Comparison of ENCODE assay signal across 22 cellular contexts in the genomic region with DNA sequence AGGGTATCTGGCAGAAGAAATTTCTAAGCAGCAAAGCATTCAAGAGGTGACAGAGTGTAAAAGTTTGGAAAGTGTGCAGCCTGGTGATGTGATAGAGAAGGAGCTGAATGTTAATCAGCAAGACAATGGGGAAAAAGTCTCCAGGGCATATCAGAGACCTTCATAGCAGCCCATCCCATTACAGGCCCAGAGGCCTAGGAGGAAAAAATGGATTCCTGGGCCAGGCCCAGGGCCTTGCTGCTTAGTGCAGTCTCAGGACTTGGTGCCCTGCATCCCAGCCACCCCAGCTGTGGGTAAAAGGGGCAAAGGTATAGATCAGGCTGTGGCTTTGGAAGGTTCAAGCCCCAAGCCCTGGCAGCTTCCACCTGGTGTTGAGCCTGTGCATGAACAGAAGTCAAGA. TPM values are rescaled to one million over a fixed set of nuclear protein-coding genes. Genes with fewer than 3 reads are reported as not detected.
A peak's percentile ranks its signal among the peaks of the same experiment; 100 is the strongest.
DNase-seq lines count a peak whose midpoint lies in the region; ATAC-seq and TF ChIP-seq lines count a peak whose summit lies in the region.
"Had no signal": no experiment of that assay in that cellular context is flagged by ENCODE, and none has a peak within 500 bp of the region (broad histone marks: within the 10 kb centered on the region; RNA-seq: fewer than 3 reads in every experiment).

No MANE protein-coding gene starts in this region.

- no peak for TF ChIP-seq CTCF in hepatocyte (IDR thresholded peaks at IDR 0.05; ENCODE audit: poor library complexity)

- peaks cover 14% of the 10 kb centered on the region for H3K4me1 Mint-ChIP-seq in activated CD4-positive, alpha-beta T cell treated with anti-CD3 and anti-CD28 coated beads, Interleukin-2, amount 10 ng/mL, durations not matched to agents 24 days and 14 days
- peaks cover 40% of the 10 kb centered on the region for H3K4me1 Mint-ChIP-seq in activated CD4-positive, alpha-beta T cell treated with anti-CD3 and anti-CD28 coated beads for 36 hours
- peaks cover 53% of the 10 kb centered on the region for H3K4me1 Mint-ChIP-seq in activated naive CD8-positive, alpha-beta T cell (ENCODE audit: low read depth)
- H3K4me1 Mint-ChIP-seq in activated naive CD8-positive, alpha-beta T cell treated with anti-CD3 and anti-CD28 coated beads, Interleukin-2, amount 50 U/mL, for 24 hours = peaks cover 52% of the 10 kb centered on the region
- H3K4me1 Mint-ChIP-seq in effector memory CD8-positive, alpha-beta T cell (ENCODE audit: low read depth in 2 of 2) = peaks cover 22 to 27% of the 10 kb centered on the region in 2 donors

- peak overlapping the region; percentile 10 for H3K27ac Mint-ChIP-seq in activated CD4-positive, alpha-beta T cell treated with anti-CD3 and anti-CD28 coated beads, Interleukin-2, amount 10 ng/mL, durations not matched to agents 24 days and 14 days
- no peak overlapping the region for H3K27ac Mint-ChIP-seq in activated CD4-positive, alpha-beta T cell treated with anti-CD3 and anti-CD28 coated beads for 36 hours
- H3K27ac Mint-ChIP-seq in activated naive CD8-positive, alpha-beta T cell = peak overlapping the region; percentile 19
- H3K27ac Mint-ChIP-seq in activated naive CD8-positive, alpha-beta T cell treated with anti-CD3 and anti-CD28 coated beads, Interleukin-2, amount 50 U/mL, for 24 hours = no peak overlapping the region
- H3K27ac Mint-ChIP-seq in effector memory CD8-positive, alpha-beta T cell = peak overlapping the region; percentile 7 to 8
- H3K27ac Mint-ChIP-seq: CD14-positive monocyte; CD4-positive, alpha-beta T cell had no signal

- no peak overlapping the region for H3K4me3 ChIP-seq in hepatocyte
- H3K4me3 ChIP-seq: GM12878, HAP-1 had no signal

- H3K9me3 Mint-ChIP-seq in activated CD4-positive, alpha-beta T cell treated with anti-CD3 and anti-CD28 coated beads, Interleukin-2, amount 10 ng/mL, durations not matched to agents 24 days and 14 days = peaks cover 38% of the 10 kb centered on the region
- peaks cover 29% of the 10 kb centered on the region for H3K9me3 Mint-ChIP-seq in activated CD4-positive, alpha-beta T cell treated with anti-CD3 and anti-CD28 coated beads for 36 hours (ENCODE audit: low read depth)
- peaks cover 8% of the 10 kb centered on the region for H3K9me3 Mint-ChIP-seq in activated naive CD8-positive, alpha-beta T cell (ENCODE audit: low read depth)
- H3K9me3 Mint-ChIP-seq in activated naive CD8-positive, alpha-beta T cell treated with anti-CD3 and anti-CD28 coated beads, Interleukin-2, amount 50 U/mL, for 24 hours = peaks cover 27% of the 10 kb centered on the region
- H3K9me3 Mint-ChIP-seq in effector memory CD8-positive, alpha-beta T cell = peaks cover 5 to 9% of the 10 kb centered on the region in 2 donors

- no peaks in the 10 kb centered on the region for H3K79me2 ChIP-seq in hepatocyte

- POLR2A ChIA-PET in activated CD4-positive, alpha-beta T cell treated with anti-CD3 and anti-CD28 coated beads for 36 hours (lab: Charles Lee) = no interaction called here

- no peaks in the 10 kb centered on the region for H4K20me1 ChIP-seq in hepatocyte (ENCODE audit: insufficient read depth, poor library complexity, severe bottlenecking)
- H4K20me1 ChIP-seq: BLaER1 treated with 17β-estradiol and CSF1 and Interleukin-3, amounts not matched to agents 10 nM and 100 nM had no signal

- H3K9me3 ChIP-seq in hepatocyte (ENCODE audit: low read depth) = no peaks in the 10 kb centered on the region
- H3K9me3 ChIP-seq: BE2C, HAP-1 had no signal

- CTCF ChIA-PET in activated CD4-positive, alpha-beta T cell treated with anti-CD3 and anti-CD28 coated beads for 36 hours (lab: Charles Lee) = interaction anchor here (0.5 kb wide), 1 partner anchor 94 kb away, joined by 3 read pairs; no protein-coding TSS in a partner anchor

- DNase-seq in activated CD4-positive, alpha-beta T cell treated with anti-CD3 and anti-CD28 coated beads, Interleukin-2, amount 10 ng/mL, durations not matched to agents 24 days and 14 days = no peak
- no peak for DNase-seq in activated CD4-positive, alpha-beta T cell treated with anti-CD3 and anti-CD28 coated beads for 36 hours
- no peak for DNase-seq in activated naive CD8-positive, alpha-beta T cell treated with anti-CD3 and anti-CD28 coated beads, Interleukin-2, amount 50 U/mL, for 24 hours
- DNase-seq in effector memory CD8-positive, alpha-beta T cell = no peak
- DNase-seq in hepatocyte (ENCODE audit: low spot score) (no peak), cerebellar nuclear complex (lab: John Stamatoyannopoulos, UW) (no peak)
- DNase-seq: ACHN; AML-193; BE2C; CD4-positive, alpha-beta T cell; CD8-positive, alpha-beta memory T cell; DMS 273 treated with DMSO at 0.1 percent for 48 hours; DMS79; EL; GDM1; GOT3 had no signal

- H3K36me3 ChIP-seq in hepatocyte (replicated peaks; ENCODE audit: insufficient read depth, low read depth) = no peaks in the 10 kb centered on the region
- H3K36me3 ChIP-seq: BE2C, HAP-1 had no signal

- intact Hi-C loops in activated CD4-positive, alpha-beta T cell treated with anti-CD3 and anti-CD28 coated beads, Interleukin-2, amount 10 ng/mL, durations not matched to agents 24 days and 14 days (cut with micrococcal nuclease) = no loop called here
- intact Hi-C loops in activated CD4-positive, alpha-beta T cell treated with anti-CD3 and anti-CD28 coated beads for 36 hours (cut with DNase I, micrococcal nuclease) = no loop called here

- no peak overlapping the region for H2AFZ ChIP-seq in hepatocyte

- H3K9me2 ChIP-seq in hepatocyte (replicated peaks; ENCODE audit: insufficient read depth) = no peaks in the 10 kb centered on the region

- H3K4me3 Mint-ChIP-seq in activated CD4-positive, alpha-beta T cell treated with anti-CD3 and anti-CD28 coated beads, Interleukin-2, amount 10 ng/mL, durations not matched to agents 24 days and 14 days = no peak overlapping the region
- H3K4me3 Mint-ChIP-seq in activated CD4-positive, alpha-beta T cell treated with anti-CD3 and anti-CD28 coated beads for 36 hours = no peak overlapping the region
- H3K4me3 Mint-ChIP-seq in activated naive CD8-positive, alpha-beta T cell = no peak overlapping the region
- H3K4me3 Mint-ChIP-seq in activated naive CD8-positive, alpha-beta T cell treated with anti-CD3 and anti-CD28 coated beads, Interleukin-2, amount 50 U/mL, for 24 hours = no peak overlapping the region
- no peak overlapping the region for H3K4me3 Mint-ChIP-seq in effector memory CD8-positive, alpha-beta T cell
- H3K4me3 Mint-ChIP-seq: CD14-positive monocyte; CD4-positive, alpha-beta T cell had no signal

- H3K27me3 ChIP-seq in hepatocyte = no peaks in the 10 kb centered on the region
- H3K27me3 ChIP-seq: BE2C had no signal

- H3K27ac ChIP-seq in hepatocyte = no peak overlapping the region
- H3K27ac ChIP-seq: 22Rv1; BLaER1 treated with 17β-estradiol and CSF1 and Interleukin-3, amounts not matched to agents 10 nM and 100 nM had no signal

- H3K4me1 ChIP-seq in hepatocyte (ENCODE audit: insufficient read depth) = peaks cover 4% of the 10 kb centered on the region
- H3K4me1 ChIP-seq: BE2C, HAP-1 had no signal

- ATAC-seq in activated CD4-positive, alpha-beta T cell treated with anti-CD3 and anti-CD28 coated beads for 36 hours = no peak
- ATAC-seq in activated naive CD8-positive, alpha-beta T cell treated with anti-CD3 and anti-CD28 coated beads, Interleukin-2, amount 50 U/mL, for 24 hours = no peak
- ATAC-seq in effector memory CD8-positive, alpha-beta T cell (replicated peaks) = no peak
- ATAC-seq: GM12878 had no signal

- no peak overlapping the region for H3K4me2 ChIP-seq in hepatocyte
- H3K4me2 ChIP-seq: BLaER1 treated with 17β-estradiol and CSF1 and Interleukin-3, amounts not matched to agents 10 nM and 100 nM had no signal

- H3K36me3 Mint-ChIP-seq in activated CD4-positive, alpha-beta T cell treated with anti-CD3 and anti-CD28 coated beads, Interleukin-2, amount 10 ng/mL, durations not matched to agents 24 days and 14 days (ENCODE audit: low read depth) = peaks cover 57% of the 10 kb centered on the region
- H3K36me3 Mint-ChIP-seq in activated CD4-positive, alpha-beta T cell treated with anti-CD3 and anti-CD28 coated beads for 36 hours (ENCODE audit: low read depth) = peaks cover 33% of the 10 kb centered on the region
- H3K36me3 Mint-ChIP-seq in activated naive CD8-positive, alpha-beta T cell = peaks cover 31% of the 10 kb centered on the region
- peaks cover 34% of the 10 kb centered on the region for H3K36me3 Mint-ChIP-seq in activated naive CD8-positive, alpha-beta T cell treated with anti-CD3 and anti-CD28 coated beads, Interleukin-2, amount 50 U/mL, for 24 hours (ENCODE audit: low read depth)
- no peaks in the 10 kb centered on the region for H3K36me3 Mint-ChIP-seq in effector memory CD8-positive, alpha-beta T cell (ENCODE audit: insufficient read depth)

- no peaks in the 10 kb centered on the region for H3K27me3 Mint-ChIP-seq in activated CD4-positive, alpha-beta T cell treated with anti-CD3 and anti-CD28 coated beads, Interleukin-2, amount 10 ng/mL, durations not matched to agents 24 days and 14 days
- H3K27me3 Mint-ChIP-seq in activated CD4-positive, alpha-beta T cell treated with anti-CD3 and anti-CD28 coated beads for 36 hours = no peaks in the 10 kb centered on the region
- no peaks in the 10 kb centered on the region for H3K27me3 Mint-ChIP-seq in activated naive CD8-positive, alpha-beta T cell
- H3K27me3 Mint-ChIP-seq in activated naive CD8-positive, alpha-beta T cell treated with anti-CD3 and anti-CD28 coated beads, Interleukin-2, amount 50 U/mL, for 24 hours = no peaks in the 10 kb centered on the region
- no peaks in the 10 kb centered on the region for H3K27me3 Mint-ChIP-seq in effector memory CD8-positive, alpha-beta T cell
- H3K27me3 Mint-ChIP-seq: CD4-positive, alpha-beta T cell had no signal

RNA-seq across cellular contexts. Expression of a gene that starts 35.9 kb away (rescaled TPM):
- total RNA-seq in activated CD4-positive, alpha-beta T cell treated with anti-CD3 and anti-CD28 coated beads, Interleukin-2, amount 10 ng/mL, durations not matched to agents 24 days and 14 days = 1.4 and 1.6 TPM in 2 replicates
- total RNA-seq in activated CD4-positive, alpha-beta T cell treated with anti-CD3 and anti-CD28 coated beads for 36 hours = 1 to 10 TPM; 1.0 to 1.8 TPM
- total RNA-seq in hepatocyte = 0.07 and 0.80 TPM in 2 replicates
- 0.24 and 0.64 TPM in 2 replicates for polyA plus RNA-seq in hepatocyte

Comparison
In these comparisons a context has a peak if more than half of its experiments do, and no peak if none do; other contexts are left out.
1. H3K27ac Mint-ChIP-seq: peak in activated CD4-positive, alpha-beta T cell treated with anti-CD3 and anti-CD28 coated beads, Interleukin-2, amount 10 ng/mL, durations not matched to agents 24 days and 14 days (single experiment), activated naive CD8-positive, alpha-beta T cell (single experiment) and effector memory CD8-positive, alpha-beta T cell (2 of 2); none in activated CD4-positive, alpha-beta T cell treated with anti-CD3 and anti-CD28 coated beads for 36 hours (single experiment) and activated naive CD8-positive, alpha-beta T cell treated with anti-CD3 and anti-CD28 coated beads, Interleukin-2, amount 50 U/mL, for 24 hours (single experiment).